Comparison of ENCODE assay signal across 22 cellular contexts in genomic region chr10:35961501-35961900, GRCh38.
DNase-seq lines count a peak whose midpoint lies in the region; ATAC-seq, FAIRE-seq and TF ChIP-seq lines count a peak whose summit lies in the region.
"Had no signal": no experiment of that assay in that cellular context is flagged by ENCODE, and none has a peak within 500 bp of the region (broad histone marks: within the 10 kb centered on the region; RNA-seq: fewer than 3 reads in every experiment).

No MANE protein-coding gene starts in this region.

- POLR2A ChIA-PET in endothelial cell of umbilical vein (lab: Charles Lee) (no interaction called here), HepG2 (lab: Yijun Ruan, JAX) (no interaction called here)

- no peak for TF ChIP-seq RAD21 in HepG2 (CRISPR knock-in tag; IDR thresholded peaks at IDR 0.05)

- H4K20me1 ChIP-seq in endothelial cell of umbilical vein (replicated peaks; ENCODE audit: control insufficient read depth, extremely low read depth, insufficient read depth, low read length): no peaks in the 10 kb centered on the region
- H4K20me1 ChIP-seq in HepG2 (ENCODE audit: insufficient read depth, low read length): no peaks in the 10 kb centered on the region

- no peaks in the 10 kb centered on the region for H3K36me3 Mint-ChIP-seq in activated naive CD4-positive, alpha-beta T cell treated with anti-CD3 and anti-CD28 coated beads, Interleukin-2, amount 10 ng/mL, durations not matched to agents 7 days and 5 days
- H3K36me3 Mint-ChIP-seq: activated naive CD8-positive, alpha-beta T cell treated with anti-CD3 and anti-CD28 coated beads for 36 hours had no signal

- H3K56ac ChIP-seq in mesendoderm (ENCODE audit: low read length): no peak overlapping the region

- H3K27ac ChIP-seq in endothelial cell of umbilical vein (ENCODE audit: insufficient read depth, low read depth, low read length): no peak overlapping the region
- H3K27ac ChIP-seq in mesendoderm (ENCODE audit: low read depth, low read length): no peak overlapping the region
- H3K27ac ChIP-seq in HepG2 (ENCODE audit: extremely low read length, insufficient read depth, low read length): no peak overlapping the region
- H3K27ac ChIP-seq: dorsolateral prefrontal cortex, left ventricle myocardium inferior, transverse colon had no signal

- FAIRE-seq in endothelial cell of umbilical vein (lab: Jason Lieb, UNC) (no peak), D721Med (lab: Jason Lieb, UNC) (no peak), HepG2 (lab: Jason Lieb, UNC) (no peak)

- H2BK15ac ChIP-seq in mesendoderm (replicated peaks; ENCODE audit: low read depth): peak overlapping the region; percentile 36

- no peaks in the 10 kb centered on the region for H3K27me3 Mint-ChIP-seq in activated naive CD4-positive, alpha-beta T cell treated with anti-CD3 and anti-CD28 coated beads, Interleukin-2, amount 10 ng/mL, durations not matched to agents 7 days and 5 days
- H3K27me3 Mint-ChIP-seq: activated naive CD8-positive, alpha-beta T cell treated with anti-CD3 and anti-CD28 coated beads for 36 hours; activated T-helper 17 cell treated with anti-CD3 and anti-CD28 coated beads, Interleukin-2, amount 50 U/mL, for 72 hours had no signal

- no peak for TF ChIP-seq EP300 in HepG2 (IDR thresholded peaks at IDR 0.05; ENCODE audit: low read depth in 2 of 2, low read length in 2 of 2)
- no peak for TF ChIP-seq EP300 in HepG2 (CRISPR knock-in tag; IDR thresholded peaks at IDR 0.05; ENCODE audit: borderline replicate concordance)

- BruUV-seq in endothelial cell of umbilical vein (replicated peaks; lab: Mats Ljungman, UMichigan) (no TSS peak), HepG2 (replicated peaks; lab: Mats Ljungman, UMichigan) (no TSS peak)

- H3K9me1 ChIP-seq in endothelial cell of umbilical vein (replicated peaks; ENCODE audit: control insufficient read depth, extremely low read depth, insufficient read depth, low read length): no peaks in the 10 kb centered on the region

- dilution Hi-C loops in endothelial cell of umbilical vein (cut with MboI; ENCODE audit: extremely low pct_ligation_motif_present, low sequenced_read_pairs): no loop called here

- no peak overlapping the region for H2BK5ac ChIP-seq in mesendoderm (ENCODE audit: low read length)

- no CpG with 5 or more reads among the region's 3 CpGs for WGBS in mesendoderm (ENCODE audit: extremely low coverage, insufficient coverage, low lambda C conversion rate)
- whole genome bisulfite sequencing in HepG2 (ENCODE audit: low lambda C conversion rate): 53% methylated on average over 3 of the region's 3 CpGs

- H3K4me1 Mint-ChIP-seq in activated naive CD4-positive, alpha-beta T cell treated with anti-CD3 and anti-CD28 coated beads, Interleukin-2, amount 10 ng/mL, durations not matched to agents 7 days and 5 days: no peaks in the 10 kb centered on the region
- H3K4me1 Mint-ChIP-seq: activated naive CD8-positive, alpha-beta T cell treated with anti-CD3 and anti-CD28 coated beads for 36 hours; activated T-helper 17 cell treated with anti-CD3 and anti-CD28 coated beads, Interleukin-2, amount 50 U/mL, for 72 hours had no signal

- no peak overlapping the region for H4K8ac ChIP-seq in mesendoderm (ENCODE audit: low read depth, low read length)

- no peak overlapping the region for H3K9ac ChIP-seq in endothelial cell of umbilical vein (replicated peaks; ENCODE audit: extremely low read depth, insufficient read depth, low read length)
- H3K9ac ChIP-seq in mesendoderm (ENCODE audit: low read length): no peak overlapping the region
- no peak overlapping the region for H3K9ac ChIP-seq in HepG2 (ENCODE audit: insufficient read depth, low read depth, low read length)

- H3K23ac ChIP-seq in mesendoderm (ENCODE audit: low read length): no peak overlapping the region

- DNase-seq in EH (ENCODE audit: low read depth): peak; percentile 73
- DNase-seq in RKO (ENCODE audit: low spot score): peak; percentile 23
- no peak for DNase-seq in endothelial cell of umbilical vein (ENCODE audit: low read depth, low spot score)
- DNase-seq in mesendoderm: peak; percentile 26
- DNase-seq in activated naive CD4-positive, alpha-beta T cell treated with anti-CD3 and anti-CD28 coated beads, Interleukin-2, amount 10 ng/mL, durations not matched to agents 7 days and 5 days: no peak
- DNase-seq in amygdala (lab: John Stamatoyannopoulos, UW): no peak
- DNase-seq in D721Med (ENCODE audit: insufficient read length, low spot score): no peak
- DNase-seq in HepG2 (ENCODE audit: low spot score): no peak
- DNase-seq: activated CD4-positive, alpha-beta T cell treated with anti-CD3 and anti-CD28 coated beads for 4 hours; activated naive CD8-positive, alpha-beta T cell treated with anti-CD3 and anti-CD28 coated beads for 36 hours; dorsolateral prefrontal cortex; erythroblast; glutamatergic neuron; left ventricle myocardium inferior; NCI-H1417 treated with DMSO at 0.1 percent for 48 hours; NCI-H526; stimulated activated CD4-positive, alpha-beta T cell treated with anti-CD3 and anti-CD28 coated beads, Interleukin-2, amount 100 ng/mL, for 48 hours; stimulated activated naive CD8-positive, alpha-beta T cell treated with anti-CD3 and anti-CD28 coated beads, Interleukin-15, Interleukin-2, amounts not matched to agents 100 U/mL and 50 U/mL, for 24 hours; transverse colon had no signal

- intact Hi-C loops in endothelial cell of umbilical vein (cut with micrococcal nuclease): loop anchor here (10.0 kb wide), 1 partner anchor 1443 kb away; no protein-coding TSS in a partner anchor
- intact Hi-C loops in HepG2 (cut with micrococcal nuclease; ENCODE audit: unreplicated experiment): no loop called here

- H3K18ac ChIP-seq in mesendoderm (ENCODE audit: low read length): no peak overlapping the region

- TF ChIP-seq POLR2A in endothelial cell of umbilical vein (IDR thresholded peaks at IDR 0.05; ENCODE audit: low read depth, low read length) (no peak), HepG2 (IDR thresholded peaks at IDR 0.05; ENCODE audit: insufficient read depth in 1 of 2, low read depth in 2 of 2, low read length in 2 of 2) (no peak)

- H3K27me3 ChIP-seq in endothelial cell of umbilical vein (ENCODE audit: control insufficient read depth in 2 of 2, insufficient read depth in 2 of 2, low read length in 2 of 2) (no peaks in the 10 kb centered on the region), mesendoderm (ENCODE audit: insufficient read depth, low read length, poor library complexity) (no peaks in the 10 kb centered on the region), HepG2 (ENCODE audit: control insufficient read depth in 1 of 2, insufficient read depth in 2 of 2, low read length in 2 of 2) (no peaks in the 10 kb centered on the region)
- H3K27me3 ChIP-seq: transverse colon had no signal

- H3K79me2 ChIP-seq in endothelial cell of umbilical vein (ENCODE audit: control insufficient read depth, insufficient read depth, low read length) (no peaks in the 10 kb centered on the region), mesendoderm (ENCODE audit: control insufficient read depth, insufficient read depth, low read length) (no peaks in the 10 kb centered on the region), HepG2 (ENCODE audit: insufficient read depth, low read length) (no peaks in the 10 kb centered on the region)

- TF ChIP-seq CTCF in endothelial cell of umbilical vein (IDR thresholded peaks at IDR 0.05; ENCODE audit: extremely low read depth in 1 of 2, insufficient read depth in 1 of 2, low read depth in 1 of 2, low read length in 2 of 2) (no peak), D721Med (IDR thresholded peaks at IDR 0.05; ENCODE audit: insufficient read depth, missing control alignments) (no peak), HepG2 (CRISPR knock-in tag; IDR thresholded peaks at IDR 0.05) (no peak)

- H3K4ac ChIP-seq in mesendoderm (ENCODE audit: low read depth, low read length): no peak overlapping the region

- peaks cover 3% of the 10 kb centered on the region for H3K4me1 ChIP-seq in endothelial cell of umbilical vein (ENCODE audit: control insufficient read depth, extremely low read depth, insufficient read depth, low read length)
- H3K4me1 ChIP-seq in mesendoderm (ENCODE audit: control insufficient read depth, low read depth, low read length): no peaks in the 10 kb centered on the region
- H3K4me1 ChIP-seq in HepG2 (ENCODE audit: insufficient read depth, low read length): no peaks in the 10 kb centered on the region

- H3K4me3 Mint-ChIP-seq in activated naive CD4-positive, alpha-beta T cell treated with anti-CD3 and anti-CD28 coated beads, Interleukin-2, amount 10 ng/mL, durations not matched to agents 7 days and 5 days: no peak overlapping the region
- H3K4me3 Mint-ChIP-seq: activated naive CD8-positive, alpha-beta T cell treated with anti-CD3 and anti-CD28 coated beads for 36 hours; activated T-helper 17 cell treated with anti-CD3 and anti-CD28 coated beads, Interleukin-2, amount 50 U/mL, for 72 hours had no signal

- H3K9me3 Mint-ChIP-seq in activated naive CD4-positive, alpha-beta T cell treated with anti-CD3 and anti-CD28 coated beads, Interleukin-2, amount 10 ng/mL, durations not matched to agents 7 days and 5 days: peaks cover 6% of the 10 kb centered on the region
- H3K9me3 Mint-ChIP-seq: activated T-helper 17 cell treated with anti-CD3 and anti-CD28 coated beads, Interleukin-2, amount 50 U/mL, for 72 hours had no signal

- no peaks in the 10 kb centered on the region for H3K79me1 ChIP-seq in mesendoderm (ENCODE audit: low read length)

- no peak for ATAC-seq in HepG2
- ATAC-seq: activated T-helper 17 cell treated with anti-CD3 and anti-CD28 coated beads, Interleukin-2, amount 50 U/mL, for 72 hours; Right ventricle myocardium inferior; stimulated activated naive CD8-positive, alpha-beta T cell treated with anti-CD3 and anti-CD28 coated beads, Interleukin-15, Interleukin-2, amounts not matched to agents 100 U/mL and 50 U/mL, for 24 hours had no signal

- H3K36me3 ChIP-seq in endothelial cell of umbilical vein (ENCODE audit: control insufficient read depth in 2 of 2, extremely low read depth in 1 of 2, insufficient read depth in 2 of 2, low read length in 2 of 2) (no peaks in the 10 kb centered on the region), mesendoderm (ENCODE audit: control insufficient read depth, insufficient read depth, low read length) (no peaks in the 10 kb centered on the region), HepG2 (replicated peaks in 1 of 2; ENCODE audit: control insufficient read depth in 1 of 2, insufficient read depth in 2 of 2, low read length in 2 of 2) (no peaks in the 10 kb centered on the region)
- H3K36me3 ChIP-seq: left ventricle myocardium inferior, transverse colon had no signal

- H2AFZ ChIP-seq in endothelial cell of umbilical vein (ENCODE audit: low read depth, low read length) (no peak overlapping the region), HepG2 (ENCODE audit: low read length) (no peak overlapping the region)

- no peak overlapping the region for H4K5ac ChIP-seq in mesendoderm (ENCODE audit: low read length)

- no peaks in the 10 kb centered on the region for H3K9me3 ChIP-seq in endothelial cell of umbilical vein (replicated peaks; ENCODE audit: control insufficient read depth, insufficient read depth, low read length)
- no peaks in the 10 kb centered on the region for H3K9me3 ChIP-seq in HepG2 (ENCODE audit: low read length)
- H3K9me3 ChIP-seq: transverse colon had no signal

- H3K4me2 ChIP-seq in endothelial cell of umbilical vein (ENCODE audit: insufficient read depth, low read length) (no peak overlapping the region), mesendoderm (ENCODE audit: low read length) (no peak overlapping the region), HepG2 (ENCODE audit: low read depth, low read length) (no peak overlapping the region)
- H3K4me2 ChIP-seq: smooth muscle cell had no signal

- in situ Hi-C loops in HepG2 (cut with HindIII; ENCODE audit: extremely low pct_ligation_motif_present, low pct_unique_long_range_greater_than_20kb): no loop called here

- H3K4me3 ChIP-seq in endothelial cell of umbilical vein (replicated peaks in 1 of 3; ENCODE audit: insufficient read depth in 1 of 3, low read depth in 1 of 3, low read length in 3 of 3) (no peak overlapping the region), mesendoderm (ENCODE audit: low read length) (no peak overlapping the region), HepG2 (replicated peaks in 1 of 3; ENCODE audit: insufficient read depth in 1 of 3, low read depth in 2 of 3, low read length in 3 of 3) (no peak overlapping the region)
- H3K4me3 ChIP-seq: dorsolateral prefrontal cortex, left ventricle myocardium inferior, smooth muscle cell, transverse colon had no signal

- H2BK120ac ChIP-seq in mesendoderm (ENCODE audit: low read depth, low read length): no peak overlapping the region

- no peak overlapping the region for H3K27ac Mint-ChIP-seq in activated naive CD4-positive, alpha-beta T cell treated with anti-CD3 and anti-CD28 coated beads, Interleukin-2, amount 10 ng/mL, durations not matched to agents 7 days and 5 days
- H3K27ac Mint-ChIP-seq: activated naive CD8-positive, alpha-beta T cell treated with anti-CD3 and anti-CD28 coated beads for 36 hours; activated T-helper 17 cell treated with anti-CD3 and anti-CD28 coated beads, Interleukin-2, amount 50 U/mL, for 72 hours had no signal

- H2AK5ac ChIP-seq in mesendoderm (ENCODE audit: low read length): no peak overlapping the region

- CTCF ChIA-PET in endothelial cell of umbilical vein (lab: Charles Lee): no interaction called here
- CTCF ChIA-PET in activated naive CD4-positive, alpha-beta T cell treated with anti-CD3 and anti-CD28 coated beads, Interleukin-2, amount 10 ng/mL, durations not matched to agents 7 days and 5 days (lab: Charles Lee): no interaction called here
- CTCF ChIA-PET in HepG2 (lab: Yijun Ruan, JAX; ENCODE audit: low intra/inter-chr PET ratio, low total read pairs): no interaction called here

Comparison
In these comparisons a context has a peak if more than half of its experiments do, and no peak if none do; other contexts are left out.
1. DNase-seq: peak in EH (single experiment), RKO (single experiment) and mesendoderm (single experiment); none in endothelial cell of umbilical vein (single experiment), activated naive CD4-positive, alpha-beta T cell treated with anti-CD3 and anti-CD28 coated beads, Interleukin-2, amount 10 ng/mL, durations not matched to agents 7 days and 5 days (single experiment), amygdala (0 of 56), D721Med (single experiment) and HepG2 (single experiment).